In the genomic region with DNA sequence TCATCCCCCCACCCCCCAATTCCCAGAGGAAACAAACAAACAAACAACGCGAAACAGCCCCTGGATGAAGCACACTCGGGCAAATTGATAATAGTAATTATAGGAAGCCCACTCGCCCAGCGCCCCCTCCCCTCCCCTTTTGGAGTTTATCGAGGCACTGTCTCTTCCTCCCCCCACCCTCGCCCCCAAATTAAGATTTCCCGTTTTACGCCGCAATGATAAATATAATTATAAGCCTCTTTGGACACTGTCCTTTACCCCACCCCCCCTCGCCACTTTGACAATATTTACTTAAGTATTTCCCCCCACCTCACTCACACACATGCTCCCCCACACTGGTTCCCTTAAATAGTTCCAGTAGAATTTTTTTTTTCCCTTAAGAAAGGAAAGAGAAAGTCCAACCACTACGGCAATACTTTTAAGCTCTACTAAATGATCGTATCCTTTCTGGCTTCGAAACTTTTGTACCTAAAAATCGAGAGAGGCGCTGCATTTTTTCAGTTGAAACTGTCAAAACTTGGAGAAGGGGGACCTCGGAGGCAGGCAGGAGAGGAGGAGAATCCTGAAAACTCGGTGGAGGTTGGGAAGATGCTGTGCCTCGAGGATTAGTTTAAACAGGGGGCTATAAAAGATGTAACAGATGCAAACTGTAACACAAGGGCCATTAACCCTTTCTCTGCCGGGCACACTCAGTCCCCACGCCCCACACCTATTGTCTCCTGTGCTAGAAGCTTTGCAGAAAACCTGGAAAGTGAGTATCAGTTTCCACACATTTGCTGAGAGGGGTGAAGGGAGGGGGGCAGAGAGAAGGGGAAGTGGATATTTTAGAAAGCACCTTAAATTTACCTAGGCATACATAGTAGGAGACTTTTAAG, we compare ENCODE assay signal across 8 cellular contexts. TPM values are rescaled to one million over a fixed set of nuclear protein-coding genes. Genes with fewer than 3 reads are reported as not detected.
A peak's percentile ranks its signal among the peaks of the same experiment; 100 is the strongest.
DNase-seq lines count a peak whose midpoint lies in the region; ATAC-seq lines count a peak whose summit lies in the region.

No MANE protein-coding gene starts in this region.

- H3K27ac ChIP-seq in CD4-positive, CD25-positive, alpha-beta regulatory T cell (ENCODE audit: insufficient read depth, low read length, poor library complexity, severe bottlenecking) = no peak overlapping the region
- peak overlapping the region; percentile 37 for H3K27ac ChIP-seq in naive thymus-derived CD4-positive, alpha-beta T cell (ENCODE audit: low read depth, low read length)

- CTCF ChIA-PET in naive thymus-derived CD4-positive, alpha-beta T cell (lab: Charles Lee) = no interaction called here

- peaks cover 0 to 1% (median 0%) of the 10 kb centered on the region in 7 donors for H3K9me3 Mint-ChIP-seq in CD4-positive, CD25-positive, alpha-beta regulatory T cell
- H3K9me3 Mint-ChIP-seq in naive thymus-derived CD4-positive, alpha-beta T cell = peaks cover 0 to 5% (median 0%) of the 10 kb centered on the region in 11 donors
- no peaks in the 10 kb centered on the region for H3K9me3 Mint-ChIP-seq in T-helper 2 cell treated with Interferon-gamma antibody and Interleukin-4, amounts not matched to agents 5 μg/mL and 100 μg/mL, for 36 hours

- peak overlapping the region in 1 of 3 donors; percentile 74 for H3K27ac Mint-ChIP-seq in CD4-positive, CD25-positive, alpha-beta regulatory T cell
- no peak overlapping the region for H3K27ac Mint-ChIP-seq in naive thymus-derived CD4-positive, alpha-beta T cell
- H3K27ac Mint-ChIP-seq in T-helper 2 cell treated with Interferon-gamma antibody and Interleukin-4, amounts not matched to agents 5 μg/mL and 100 μg/mL, for 36 hours = no peak overlapping the region

- peaks cover 41% of the 10 kb centered on the region for H3K4me1 ChIP-seq in CD4-positive, CD25-positive, alpha-beta regulatory T cell (ENCODE audit: control insufficient read depth, insufficient read depth, low read length, poor library complexity, severe bottlenecking)
- peaks cover 19 to 27% of the 10 kb centered on the region in 2 donors for H3K4me1 ChIP-seq in naive thymus-derived CD4-positive, alpha-beta T cell (ENCODE audit: control insufficient read depth in 2 of 2, insufficient read depth in 2 of 2, low read length in 2 of 2)

- H3K4me1 Mint-ChIP-seq in CD4-positive, CD25-positive, alpha-beta regulatory T cell = peaks cover 4 to 22% (median 10%) of the 10 kb centered on the region in 4 donors
- H3K4me1 Mint-ChIP-seq in naive thymus-derived CD4-positive, alpha-beta T cell = peaks cover 13 to 30% (median 23%) of the 10 kb centered on the region in 7 donors
- H3K4me1 Mint-ChIP-seq in T-helper 2 cell treated with Interferon-gamma antibody and Interleukin-4, amounts not matched to agents 5 μg/mL and 100 μg/mL, for 36 hours (ENCODE audit: low read depth) = peaks cover 21% of the 10 kb centered on the region

- no peaks in the 10 kb centered on the region for H3K36me3 ChIP-seq in CD4-positive, CD25-positive, alpha-beta regulatory T cell (ENCODE audit: control insufficient read depth, insufficient read depth, low read length)
- H3K36me3 ChIP-seq in naive thymus-derived CD4-positive, alpha-beta T cell (ENCODE audit: control insufficient read depth in 2 of 3, insufficient read depth in 3 of 3, low read length in 3 of 3) = no peaks in the 10 kb centered on the region

- H3K4me3 ChIP-seq in CD4-positive, CD25-positive, alpha-beta regulatory T cell (ENCODE audit: low read depth, low read length) = peak overlapping the region; percentile 65
- peak overlapping the region; percentile 49 for H3K4me3 ChIP-seq in naive thymus-derived CD4-positive, alpha-beta T cell (ENCODE audit: low read length)

- peaks cover 55% of the 10 kb centered on the region for H3K27me3 ChIP-seq in CD4-positive, CD25-positive, alpha-beta regulatory T cell (ENCODE audit: control insufficient read depth, insufficient read depth, low read length)
- peaks cover 0 to 38% of the 10 kb centered on the region in 2 donors for H3K27me3 ChIP-seq in naive thymus-derived CD4-positive, alpha-beta T cell (ENCODE audit: control insufficient read depth in 2 of 2, insufficient read depth in 2 of 2, low read length in 2 of 2)

- ATAC-seq in CD4-positive, CD25-positive, alpha-beta regulatory T cell (ENCODE audit: low read depth in 2 of 2) = no peak
- no peak for ATAC-seq in naive thymus-derived CD4-positive, alpha-beta T cell
- ATAC-seq in GM21381 (IDR thresholded peaks at IDR 0.05; ENCODE audit: unreplicated experiment) = no peak

- POLR2A ChIA-PET in naive thymus-derived CD4-positive, alpha-beta T cell (lab: Charles Lee) = no interaction called here

- intact Hi-C loops in naive thymus-derived CD4-positive, alpha-beta T cell (cut with micrococcal nuclease) = loop anchor here (1.0 to 10.0 kb wide), 6 partner anchors 186 to 1483 kb away; a partner anchor contains a TSS

- no peaks in the 10 kb centered on the region for H3K36me3 Mint-ChIP-seq in CD4-positive, CD25-positive, alpha-beta regulatory T cell
- peaks cover 0 to 1% (median 0%) of the 10 kb centered on the region in 5 donors for H3K36me3 Mint-ChIP-seq in naive thymus-derived CD4-positive, alpha-beta T cell
- H3K36me3 Mint-ChIP-seq in T-helper 2 cell treated with Interferon-gamma antibody and Interleukin-4, amounts not matched to agents 5 μg/mL and 100 μg/mL, for 36 hours (ENCODE audit: low read depth) = peaks cover 2% of the 10 kb centered on the region

- H3K4me3 Mint-ChIP-seq in CD4-positive, CD25-positive, alpha-beta regulatory T cell = no peak overlapping the region
- H3K4me3 Mint-ChIP-seq in naive thymus-derived CD4-positive, alpha-beta T cell = no peak overlapping the region
- H3K4me3 Mint-ChIP-seq in T-helper 2 cell treated with Interferon-gamma antibody and Interleukin-4, amounts not matched to agents 5 μg/mL and 100 μg/mL, for 36 hours = no peak overlapping the region

- peaks cover 38% of the 10 kb centered on the region for H3K27me3 Mint-ChIP-seq in CD4-positive, CD25-positive, alpha-beta regulatory T cell
- H3K27me3 Mint-ChIP-seq in naive thymus-derived CD4-positive, alpha-beta T cell = peaks cover 38 to 60% (median 52%) of the 10 kb centered on the region in 5 donors
- peaks cover 41% of the 10 kb centered on the region for H3K27me3 Mint-ChIP-seq in T-helper 2 cell treated with Interferon-gamma antibody and Interleukin-4, amounts not matched to agents 5 μg/mL and 100 μg/mL, for 36 hours (ENCODE audit: low read depth)

- H3K9me3 ChIP-seq in CD4-positive, CD25-positive, alpha-beta regulatory T cell (ENCODE audit: control insufficient read depth in 2 of 2, low read length in 2 of 2) = no peaks in the 10 kb centered on the region
- H3K9me3 ChIP-seq in naive thymus-derived CD4-positive, alpha-beta T cell (ENCODE audit: control insufficient read depth in 2 of 3, low read length in 3 of 3) = no peaks in the 10 kb centered on the region

- DNase-seq in CD4-positive, CD25-positive, alpha-beta regulatory T cell = no peak
- peak; percentile 79 for DNase-seq in NCI-H2171 (lab: John Stamatoyannopoulos, UW)
- peak; percentile 49 for DNase-seq in dermis blood vessel endothelial cell
- DNase-seq in naive thymus-derived CD4-positive, alpha-beta T cell = peak in 1 of 9 donors; percentile 6
- no peak for DNase-seq in effector CD8-positive, alpha-beta T cell (lab: John Stamatoyannopoulos, UW)
- no peak for DNase-seq in T-helper 2 cell treated with Interferon-gamma antibody and Interleukin-4, amounts not matched to agents 5 μg/mL and 100 μg/mL, for 36 hours (ENCODE audit: low spot score)
- DNase-seq in GM03348 (ENCODE audit: low spot score) = no peak

RNA-seq across cellular contexts. Expression of a gene that starts 1.9 kb away (rescaled TPM):
- total RNA-seq in CD4-positive, CD25-positive, alpha-beta regulatory T cell = 18.1 TPM
- polyA plus RNA-seq in CD4-positive, CD25-positive, alpha-beta regulatory T cell = under 1 TPM in 3 of 4 donors, not detected in 1; 0.23 to 0.44 (median 0.37) TPM
- total RNA-seq in dermis blood vessel endothelial cell = 5.3 and 8.4 TPM in 2 replicates
- 100 to 1,000 TPM in 1 of 5 experiments, 10 to 100 TPM in 1, 1 to 10 TPM in 3; 4.2 to 534 (median 6.6) TPM for total RNA-seq in naive thymus-derived CD4-positive, alpha-beta T cell
- polyA plus RNA-seq in naive thymus-derived CD4-positive, alpha-beta T cell = under 1 TPM; 0.26 to 0.39 TPM

Comparison
In these comparisons a context has a peak if more than half of its experiments do, and no peak if none do; other contexts are left out.
1. DNase-seq: peak in NCI-H2171 (single experiment) and dermis blood vessel endothelial cell (single experiment); none in CD4-positive, CD25-positive, alpha-beta regulatory T cell (0 of 3), effector CD8-positive, alpha-beta T cell (single experiment), T-helper 2 cell treated with Interferon-gamma antibody and Interleukin-4, amounts not matched to agents 5 μg/mL and 100 μg/mL, for 36 hours (single experiment) and GM03348 (single experiment).